ENCODE assay signal across 1 cellular context in genomic region chr5:68252678-68253520, GRCh38.
TF ChIP-seq lines count a peak whose summit lies in the region.

No MANE protein-coding gene starts in this region.

TF ChIP-seq in HEK293, 187 proteins besides CTCF, POLR2A, EP300 and RAD21 (continued from another document):
- TF ChIP-seq, protein P1, sequence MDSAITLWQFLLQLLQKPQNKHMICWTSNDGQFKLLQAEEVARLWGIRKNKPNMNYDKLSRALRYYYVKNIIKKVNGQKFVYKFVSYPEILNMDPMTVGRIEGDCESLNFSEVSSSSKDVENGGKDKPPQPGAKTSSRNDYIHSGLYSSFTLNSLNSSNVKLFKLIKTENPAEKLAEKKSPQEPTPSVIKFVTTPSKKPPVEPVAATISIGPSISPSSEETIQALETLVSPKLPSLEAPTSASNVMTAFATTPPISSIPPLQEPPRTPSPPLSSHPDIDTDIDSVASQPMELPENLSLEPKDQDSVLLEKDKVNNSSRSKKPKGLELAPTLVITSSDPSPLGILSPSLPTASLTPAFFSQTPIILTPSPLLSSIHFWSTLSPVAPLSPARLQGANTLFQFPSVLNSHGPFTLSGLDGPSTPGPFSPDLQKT (IDR thresholded peaks at IDR 0.05; ENCODE audit: borderline replicate concordance, low read depth, low read length): no peak
- TF ChIP-seq SCRT1 (tag by site-specific recombination; IDR thresholded peaks at IDR 0.05; ENCODE audit: borderline replicate concordance): no peak
- no peak for TF ChIP-seq ZNF610 (tag by site-specific recombination; IDR thresholded peaks at IDR 0.05; ENCODE audit: borderline replicate concordance)
- no peak for TF ChIP-seq ZBTB48 (tag by site-specific recombination; IDR thresholded peaks at IDR 0.05)
- no peak for TF ChIP-seq ZNF16 (tag by site-specific recombination; IDR thresholded peaks at IDR 0.05; ENCODE audit: low read depth)
- TF ChIP-seq OSR2 (tag by site-specific recombination; IDR thresholded peaks at IDR 0.05): no peak
- no peak for TF ChIP-seq MEIS1 (CRISPR knock-in tag; IDR thresholded peaks at IDR 0.05; ENCODE audit: borderline replicate concordance)
- TF ChIP-seq, protein P2, sequence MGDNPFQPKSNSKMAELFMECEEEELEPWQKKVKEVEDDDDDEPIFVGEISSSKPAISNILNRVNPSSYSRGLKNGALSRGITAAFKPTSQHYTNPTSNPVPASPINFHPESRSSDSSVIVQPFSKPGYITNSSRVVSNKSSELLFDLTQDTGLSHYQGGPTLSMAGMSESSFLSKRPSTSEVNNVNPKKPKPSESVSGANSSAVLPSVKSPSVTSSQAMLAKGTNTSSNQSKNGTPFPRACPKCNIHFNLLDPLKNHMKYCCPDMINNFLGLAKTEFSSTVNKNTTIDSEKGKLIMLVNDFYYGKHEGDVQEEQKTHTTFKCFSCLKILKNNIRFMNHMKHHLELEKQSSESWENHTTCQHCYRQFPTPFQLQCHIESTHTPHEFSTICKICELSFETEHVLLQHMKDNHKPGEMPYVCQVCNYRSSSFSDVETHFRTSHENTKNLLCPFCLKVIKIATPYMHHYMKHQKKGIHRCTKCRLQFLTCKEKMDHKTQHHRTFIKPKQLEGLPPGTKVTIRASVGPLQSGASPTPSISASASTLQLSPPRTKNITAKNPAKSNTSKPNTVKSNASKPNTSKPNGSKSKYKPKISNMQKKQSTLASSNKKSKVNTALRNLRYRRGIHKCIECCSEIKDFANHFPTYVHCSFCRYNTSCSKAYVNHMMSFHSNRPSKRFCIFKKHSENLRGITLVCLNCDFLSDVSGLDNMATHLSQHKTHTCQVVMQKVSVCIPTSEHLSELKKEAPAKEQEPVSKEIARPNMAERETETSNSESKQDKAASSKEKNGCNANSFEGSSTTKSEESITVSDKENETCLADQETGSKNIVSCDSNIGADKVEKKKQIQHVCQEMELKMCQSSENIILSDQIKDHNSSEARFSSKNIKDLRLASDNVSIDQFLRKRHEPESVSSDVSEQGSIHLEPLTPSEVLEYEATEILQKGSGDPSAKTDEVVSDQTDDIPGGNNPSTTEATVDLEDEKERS (tag by site-specific recombination; IDR thresholded peaks at IDR 0.05): no peak
- TF ChIP-seq ZFHX2 (tag by site-specific recombination; conservative IDR thresholded peaks at IDR 0.05): no peak
- TF ChIP-seq ZNF10 (tag by site-specific recombination; IDR thresholded peaks at IDR 0.05): no peak
- peak; percentile 76; the same call in 1 of the 2 replicates for TF ChIP-seq ZNF660 (tag by site-specific recombination; IDR thresholded peaks at IDR 0.05)
